14 cellular contexts compared by ENCODE assay signal in genomic region chr9:85038061-85038460, GRCh38.
"Had no signal": no experiment of that assay in that cellular context is flagged by ENCODE, and none has a peak within 500 bp of the region (broad histone marks: within the 10 kb centered on the region; RNA-seq: fewer than 3 reads in every experiment).

No MANE protein-coding gene starts in this region.

- H3K4me3 Mint-ChIP-seq: immature natural killer cell; nephron; stimulated activated naive CD8-positive, alpha-beta T cell treated with anti-CD3 and anti-CD28 coated beads, Interleukin-15, Interleukin-2, amounts not matched to agents 100 ng/mL and 50 ng/mL, for 24 hours had no signal

- ATAC-seq: activated CD4-positive, CD25-positive, alpha-beta regulatory T cell treated with anti-CD3 and anti-CD28 coated beads, Interleukin-2, amount 50 U/mL, for 24 hours; left colon had no signal

- H3K4me1 Mint-ChIP-seq: immature natural killer cell had no signal

- H3K27me3 ChIP-seq: adrenal gland, brain microvascular endothelial cell had no signal

- H3K27ac Mint-ChIP-seq: immature natural killer cell; stimulated activated naive CD8-positive, alpha-beta T cell treated with anti-CD3 and anti-CD28 coated beads, Interleukin-15, Interleukin-2, amounts not matched to agents 100 ng/mL and 50 ng/mL, for 24 hours had no signal

- H3K4me1 ChIP-seq: adrenal gland, thyroid gland had no signal

- DNase-seq: activated naive CD4-positive, alpha-beta T cell treated with anti-CD3 and anti-CD28 coated beads, Interleukin-2, amount 50 U/mL, for 16 hours; adrenal gland; brain microvascular endothelial cell; effector CD4-positive, alpha-beta T cell; immature natural killer cell; left colon; stimulated activated CD4-positive, alpha-beta T cell treated with anti-CD3 and anti-CD28 coated beads, Interleukin-15, amount 100 ng/mL, for 24 hours; stimulated activated CD4-positive, alpha-beta T cell treated with anti-CD3 and anti-CD28 coated beads, Interleukin-4, amount 100 ng/mL, for 24 hours; SW 1271; thyroid gland had no signal

- H3K9me3 ChIP-seq: adrenal gland, thyroid gland had no signal

- H3K36me3 ChIP-seq: adrenal gland, brain microvascular endothelial cell, thyroid gland had no signal

- H3K4me3 ChIP-seq: adrenal gland, lung, thyroid gland had no signal

- H3K9me3 Mint-ChIP-seq: immature natural killer cell; stimulated activated naive CD8-positive, alpha-beta T cell treated with anti-CD3 and anti-CD28 coated beads, Interleukin-15, Interleukin-2, amounts not matched to agents 100 ng/mL and 50 ng/mL, for 24 hours had no signal

- H3K36me3 Mint-ChIP-seq: immature natural killer cell had no signal

- H3K27ac ChIP-seq: adrenal gland, brain microvascular endothelial cell, thyroid gland had no signal
